ENCODE assay signal across 8 cellular contexts in the genomic region with DNA sequence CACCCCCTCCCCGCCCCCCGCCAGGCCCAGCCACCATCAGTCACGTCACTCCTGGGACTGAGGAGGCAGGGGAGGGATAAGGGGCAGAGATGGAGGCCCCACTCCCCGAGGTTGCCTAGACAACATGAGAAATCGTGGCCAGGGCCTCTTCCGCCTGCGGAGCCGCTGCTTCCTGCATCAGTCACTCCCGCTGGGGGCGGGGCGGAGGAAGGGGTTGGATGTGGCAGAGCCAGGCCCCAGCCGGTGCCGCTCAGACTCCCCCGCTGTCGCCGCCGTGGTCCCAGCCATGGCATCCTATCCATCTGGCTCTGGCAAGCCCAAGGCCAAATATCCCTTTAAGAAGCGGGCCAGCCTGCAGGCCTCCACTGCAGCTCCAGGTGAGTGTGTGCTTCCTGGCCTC. TPM values are rescaled to one million over a fixed set of nuclear protein-coding genes. Genes with fewer than 3 reads are reported as not detected.
DNase-seq lines count a peak whose midpoint lies in the region; ATAC-seq and TF ChIP-seq lines count a peak whose summit lies in the region.

No MANE protein-coding gene starts in this region.

- POLR2A ChIA-PET in activated CD4-positive, alpha-beta T cell treated with anti-CD3 and anti-CD28 coated beads, Interleukin-2, amount 10 ng/mL, durations not matched to agents 7 days and 5 days (lab: Charles Lee) = interaction anchor here (0.8 kb wide), 1 partner anchor 73 kb away, joined by 4 read pairs; a partner anchor contains a TSS

- H3K4me2 ChIP-seq in BLaER1 treated with 17β-estradiol and CSF1 and Interleukin-3, amounts not matched to agents 10 nM and 100 nM = peak overlapping the region; percentile 87 to 100 (median 98)

- H3K9ac ChIP-seq in BLaER1 treated with 17β-estradiol and CSF1 and Interleukin-3, amounts not matched to agents 10 nM and 100 nM = peak overlapping the region; percentile 84 to 94 (median 90)

- peak overlapping the region; percentile 83 to 95 (median 89) for H3K4me3 ChIP-seq in BLaER1 treated with 17β-estradiol and CSF1 and Interleukin-3, amounts not matched to agents 10 nM and 100 nM
- H3K4me3 ChIP-seq in coronary artery (peak overlapping the region; percentile 73), left lung (peak overlapping the region; percentile 54 to 89)

- peak overlapping the region; percentile 84 for H3K4me3 Mint-ChIP-seq in activated CD4-positive, alpha-beta T cell treated with anti-CD3 and anti-CD28 coated beads, Interleukin-2, amount 10 ng/mL, durations not matched to agents 7 days and 5 days

- H3K4me1 Mint-ChIP-seq in activated CD4-positive, alpha-beta T cell treated with anti-CD3 and anti-CD28 coated beads, Interleukin-2, amount 10 ng/mL, durations not matched to agents 7 days and 5 days = peaks cover 71% of the 10 kb centered on the region

- peak overlapping the region; percentile 84 to 96 (median 91); a peak in 21 of 22 replicates for H3K27ac ChIP-seq in BLaER1 treated with 17β-estradiol and CSF1 and Interleukin-3, amounts not matched to agents 10 nM and 100 nM
- peak overlapping the region; percentile 84 to 88 for H3K27ac ChIP-seq in coronary artery
- peak overlapping the region; percentile 89 to 95 for H3K27ac ChIP-seq in left lung

- peaks cover 39 to 46% (median 45%) of the 10 kb centered on the region in 11 experiments; a peak in 21 of 22 replicates for H4K20me1 ChIP-seq in BLaER1 treated with 17β-estradiol and CSF1 and Interleukin-3, amounts not matched to agents 10 nM and 100 nM

- TF ChIP-seq CTCF in coronary artery (IDR thresholded peaks at IDR 0.05) (no peak), left lung (IDR thresholded peaks at IDR 0.05) (no peak)

- H3K9me3 ChIP-seq in BLaER1 treated with 17β-estradiol and CSF1 and Interleukin-3, amounts not matched to agents 10 nM and 100 nM (replicated peaks in 1 of 11) = no peaks in the 10 kb centered on the region
- no peaks in the 10 kb centered on the region for H3K9me3 ChIP-seq in left lung

- peaks cover 71 to 83% (median 80%) of the 10 kb centered on the region in 10 experiments for H3K4me1 ChIP-seq in BLaER1 treated with 17β-estradiol and CSF1 and Interleukin-3, amounts not matched to agents 10 nM and 100 nM
- H3K4me1 ChIP-seq in left lung = peaks cover 19 to 77% of the 10 kb centered on the region in 2 donors

- intact Hi-C loops in left lung (cut with DNase I) = loop anchor here in 1 of 2 donors (5.0 kb wide), 1 partner anchor 74 kb away; a partner anchor contains a TSS

- DNase-seq in NCI-H526 (lab: John Stamatoyannopoulos, UW) (peak; percentile 81 to 94), coronary artery (ENCODE audit: low spot score) (peak; percentile 97), left lung (peak; percentile 95 to 100)
- peak; percentile 99 for DNase-seq in activated CD4-positive, alpha-beta T cell treated with anti-CD3 and anti-CD28 coated beads, Interleukin-2, amount 10 ng/mL, durations not matched to agents 7 days and 5 days
- peak; percentile 98 to 99 for DNase-seq in stimulated activated CD4-positive, alpha-beta T cell treated with anti-CD3 and anti-CD28 coated beads, Interleukin-2, amount 100 ng/mL, for 24 hours

- H3K36me3 Mint-ChIP-seq in activated CD4-positive, alpha-beta T cell treated with anti-CD3 and anti-CD28 coated beads, Interleukin-2, amount 10 ng/mL, durations not matched to agents 7 days and 5 days (ENCODE audit: low read depth) = peaks cover 13% of the 10 kb centered on the region

- H3K27me3 Mint-ChIP-seq in activated CD4-positive, alpha-beta T cell treated with anti-CD3 and anti-CD28 coated beads, Interleukin-2, amount 10 ng/mL, durations not matched to agents 7 days and 5 days = no peaks in the 10 kb centered on the region

- peak; percentile 70 for ATAC-seq in GM19372 (IDR thresholded peaks at IDR 0.05; ENCODE audit: low read depth, unreplicated experiment)
- peak; percentile 64 for ATAC-seq in HG03520 (IDR thresholded peaks at IDR 0.05; ENCODE audit: unreplicated experiment)
- peak; percentile 85 for ATAC-seq in left lung

- no peaks in the 10 kb centered on the region for H3K27me3 ChIP-seq in BLaER1 treated with 17β-estradiol and CSF1 and Interleukin-3, amounts not matched to agents 10 nM and 100 nM
- H3K27me3 ChIP-seq in left lung = no peaks in the 10 kb centered on the region

- H3K9me3 Mint-ChIP-seq in activated CD4-positive, alpha-beta T cell treated with anti-CD3 and anti-CD28 coated beads, Interleukin-2, amount 10 ng/mL, durations not matched to agents 7 days and 5 days = no peaks in the 10 kb centered on the region

- CTCF ChIA-PET in activated CD4-positive, alpha-beta T cell treated with anti-CD3 and anti-CD28 coated beads, Interleukin-2, amount 10 ng/mL, durations not matched to agents 7 days and 5 days (lab: Charles Lee) = interaction anchor here (0.9 to 3.7 kb wide), 7 partner anchors 16 to 363 kb away, joined by 3 to 10 read pairs (median 9); a partner anchor contains a TSS

- H3K36me3 ChIP-seq in BLaER1 treated with 17β-estradiol and CSF1 and Interleukin-3, amounts not matched to agents 10 nM and 100 nM = peaks cover under 1 to 9% (median 2%) of the 10 kb centered on the region in 11 experiments; a peak in 14 of 22 replicates
- peaks cover 0 to 8% of the 10 kb centered on the region in 2 donors for H3K36me3 ChIP-seq in left lung

- peak overlapping the region; percentile 94 for H3K27ac Mint-ChIP-seq in activated CD4-positive, alpha-beta T cell treated with anti-CD3 and anti-CD28 coated beads, Interleukin-2, amount 10 ng/mL, durations not matched to agents 7 days and 5 days

RNA-seq across cellular contexts. Expression of a gene that starts 1.3 kb away (rescaled TPM):
- 100 to 1,000 TPM; 116 to 120 TPM for total RNA-seq in activated CD4-positive, alpha-beta T cell treated with anti-CD3 and anti-CD28 coated beads, Interleukin-2, amount 10 ng/mL, durations not matched to agents 7 days and 5 days
- total RNA-seq in left lung = 10 to 100 TPM; 49.5 to 86.9 TPM

RNA-seq across cellular contexts. Expression of a gene that starts 1.5 kb away (rescaled TPM):
- not detected for total RNA-seq in activated CD4-positive, alpha-beta T cell treated with anti-CD3 and anti-CD28 coated beads, Interleukin-2, amount 10 ng/mL, durations not matched to agents 7 days and 5 days
- total RNA-seq in left lung = not detected

RNA-seq across cellular contexts. Expression of a gene that starts 35.0 kb away (rescaled TPM):
- 10 to 100 TPM; 34.3 to 36.3 TPM for total RNA-seq in activated CD4-positive, alpha-beta T cell treated with anti-CD3 and anti-CD28 coated beads, Interleukin-2, amount 10 ng/mL, durations not matched to agents 7 days and 5 days
- total RNA-seq in left lung = 10 to 100 TPM; 20.2 to 22.2 TPM

RNA-seq across cellular contexts. Expression of a gene that starts 47.0 kb away (rescaled TPM):
- 10 to 100 TPM; 33.4 to 33.5 TPM for total RNA-seq in activated CD4-positive, alpha-beta T cell treated with anti-CD3 and anti-CD28 coated beads, Interleukin-2, amount 10 ng/mL, durations not matched to agents 7 days and 5 days
- total RNA-seq in left lung = 10 to 100 TPM; 25.4 to 28.3 TPM

Comparison
In these comparisons a context has a peak if more than half of its experiments do, and no peak if none do; other contexts are left out.
1. Peak in every context shown above with its lines: DNase-seq, ATAC-seq, H3K4me3 ChIP-seq and H3K27ac ChIP-seq.